ENCODE assay signal across 2 cellular contexts in the genomic region with DNA sequence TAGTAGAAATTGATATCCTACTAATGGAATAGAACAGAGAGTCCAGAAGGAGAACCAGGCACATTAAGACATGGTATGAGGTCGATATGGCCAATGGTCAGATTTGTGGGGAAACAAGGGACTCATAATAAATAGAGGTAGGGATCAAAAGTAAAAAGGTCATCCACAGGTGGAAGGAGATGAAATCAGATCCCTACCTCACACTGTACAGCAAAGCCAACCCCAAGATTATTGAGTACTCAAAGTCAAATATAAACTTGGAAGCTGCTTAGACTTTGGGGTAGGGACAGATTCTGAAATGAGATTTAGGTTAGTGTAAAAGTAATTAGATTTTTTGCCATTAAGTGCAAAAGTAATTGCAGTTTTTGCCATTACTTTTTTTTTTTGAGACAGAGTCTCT.
TF ChIP-seq lines count a peak whose summit lies in the region.

No MANE protein-coding gene starts in this region.

TF ChIP-seq in HEK293, 187 proteins besides CTCF, POLR2A, EP300 and RAD21:
- TF ChIP-seq ZNF202 (tag by site-specific recombination; IDR thresholded peaks at IDR 0.05; ENCODE audit: borderline replicate concordance) (no peak), SCRT2 (tag by site-specific recombination; IDR thresholded peaks at IDR 0.05) (0 out of 2 replicates have a peak, but pooled peaks have one; percentile 10), ZNF350 (tag by site-specific recombination; IDR thresholded peaks at IDR 0.05) (no peak), ZBTB17 (tag by site-specific recombination; IDR thresholded peaks at IDR 0.05) (no peak)
- TF ChIP-seq, protein P1, sequence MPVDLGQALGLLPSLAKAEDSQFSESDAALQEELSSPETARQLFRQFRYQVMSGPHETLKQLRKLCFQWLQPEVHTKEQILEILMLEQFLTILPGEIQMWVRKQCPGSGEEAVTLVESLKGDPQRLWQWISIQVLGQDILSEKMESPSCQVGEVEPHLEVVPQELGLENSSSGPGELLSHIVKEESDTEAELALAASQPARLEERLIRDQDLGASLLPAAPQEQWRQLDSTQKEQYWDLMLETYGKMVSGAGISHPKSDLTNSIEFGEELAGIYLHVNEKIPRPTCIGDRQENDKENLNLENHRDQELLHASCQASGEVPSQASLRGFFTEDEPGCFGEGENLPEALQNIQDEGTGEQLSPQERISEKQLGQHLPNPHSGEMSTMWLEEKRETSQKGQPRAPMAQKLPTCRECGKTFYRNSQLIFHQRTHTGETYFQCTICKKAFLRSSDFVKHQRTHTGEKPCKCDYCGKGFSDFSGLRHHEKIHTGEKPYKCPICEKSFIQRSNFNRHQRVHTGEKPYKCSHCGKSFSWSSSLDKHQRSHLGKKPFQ (tag by site-specific recombination; IDR thresholded peaks at IDR 0.05): no peak
TF ChIP-seq in HEK293: peak in this region for 1.

TF ChIP-seq in K562, 482 proteins besides CTCF, POLR2A, EP300 and RAD21 (continued from another document):
- TF ChIP-seq PRMT5 (CRISPR knock-in tag; IDR thresholded peaks at IDR 0.05) (no peak), OTX1 (CRISPR knock-in tag; IDR thresholded peaks at IDR 0.05) (no peak)
- TF ChIP-seq, protein P2, sequence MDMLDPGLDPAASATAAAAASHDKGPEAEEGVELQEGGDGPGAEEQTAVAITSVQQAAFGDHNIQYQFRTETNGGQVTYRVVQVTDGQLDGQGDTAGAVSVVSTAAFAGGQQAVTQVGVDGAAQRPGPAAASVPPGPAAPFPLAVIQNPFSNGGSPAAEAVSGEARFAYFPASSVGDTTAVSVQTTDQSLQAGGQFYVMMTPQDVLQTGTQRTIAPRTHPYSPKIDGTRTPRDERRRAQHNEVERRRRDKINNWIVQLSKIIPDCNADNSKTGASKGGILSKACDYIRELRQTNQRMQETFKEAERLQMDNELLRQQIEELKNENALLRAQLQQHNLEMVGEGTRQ (CRISPR knock-in tag; IDR thresholded peaks at IDR 0.05): no peak
